Comparison of ENCODE assay signal across 21 cellular contexts in the genomic region with DNA sequence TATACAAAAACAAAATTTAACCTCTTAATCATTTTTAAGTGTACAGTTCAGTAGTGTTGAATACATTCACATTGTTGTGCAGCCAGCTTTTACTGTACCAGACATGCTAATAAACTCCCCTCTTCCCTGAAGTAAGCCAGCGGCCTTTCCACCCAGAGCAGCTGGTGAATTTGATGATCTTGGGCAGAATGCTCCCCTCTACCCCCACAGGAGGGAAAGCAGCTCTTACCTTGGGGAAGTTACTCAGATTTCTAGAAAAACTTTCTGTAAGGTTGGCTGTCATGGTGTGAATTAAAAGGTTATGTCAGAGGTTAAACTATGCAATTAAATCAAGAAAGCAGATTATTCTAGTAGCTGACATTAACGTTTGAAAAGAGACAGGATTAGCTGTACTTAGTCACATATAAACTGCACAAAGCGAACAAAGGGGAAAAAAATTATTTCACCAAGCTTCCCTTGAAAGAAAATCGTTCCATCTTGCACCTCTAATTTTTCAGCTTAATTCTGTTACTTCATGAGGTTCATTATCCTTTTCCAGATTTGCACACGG.
"Had no signal": no experiment of that assay in that cellular context is flagged by ENCODE, and none has a peak within 500 bp of the region (broad histone marks: within the 10 kb centered on the region; RNA-seq: fewer than 3 reads in every experiment).

No MANE protein-coding gene starts in this region.

- H3K27me3 ChIP-seq: hepatocyte, neutrophil, sigmoid colon, testis, tibial nerve, upper lobe of right lung, vagina had no signal

- H3K9me3 Mint-ChIP-seq: endodermal cell; stimulated activated naive B cell treated with anti-CD40 and anti-IgM and Interleukin-4, amounts not matched to agents 10 μg/mL and 1 μg/mL and 100 μg/mL, for 72 hours had no signal

- H3K36me3 Mint-ChIP-seq: naive thymus-derived CD8-positive, alpha-beta T cell; stimulated activated naive B cell treated with anti-CD40 and anti-IgM and Interleukin-4, amounts not matched to agents 10 μg/mL and 1 μg/mL and 100 μg/mL, for 72 hours had no signal

- H3K9me3 ChIP-seq: mucosa of descending colon, neutrophil, psoas muscle, sigmoid colon, testis, tibial nerve, upper lobe of right lung, vagina had no signal

- H3K4me3 Mint-ChIP-seq: endodermal cell; naive thymus-derived CD8-positive, alpha-beta T cell; stimulated activated naive B cell treated with anti-CD40 and anti-IgM and Interleukin-4, amounts not matched to agents 10 μg/mL and 1 μg/mL and 100 μg/mL, for 72 hours; stimulated activated naive CD8-positive, alpha-beta T cell treated with anti-CD3 and anti-CD28 coated beads, Interleukin-15, amount 100 ng/mL, for 72 hours had no signal

- DNase-seq: effector CD4-positive, alpha-beta T cell; endodermal cell; foreskin melanocyte; head of caudate nucleus; left colon; mucosa of descending colon; naive thymus-derived CD8-positive, alpha-beta T cell; psoas muscle; sigmoid colon; stimulated activated CD4-positive, alpha-beta T cell treated with anti-CD3 and anti-CD28 coated beads, Interleukin-2, amount 100 ng/mL, for 24 hours; stimulated activated CD4-positive, alpha-beta T cell treated with anti-CD3 and anti-CD28 coated beads, Interleukin-4, amount 100 ng/mL, for 4 hours; stimulated activated naive B cell treated with anti-CD40 and anti-IgM and Interleukin-4, amounts not matched to agents 10 μg/mL and 1 μg/mL and 100 μg/mL, for 72 hours; stimulated activated naive CD8-positive, alpha-beta T cell treated with anti-CD3 and anti-CD28 coated beads, Interleukin-15, amount 100 ng/mL, for 72 hours; testis; upper lobe of right lung had no signal

- H3K36me3 ChIP-seq: neutrophil, sigmoid colon, tibial nerve, upper lobe of right lung, vagina had no signal

- H3K4me3 ChIP-seq: coronary artery, hepatocyte, mucosa of descending colon, psoas muscle, sigmoid colon, skin epidermis, testis, tibial nerve, upper lobe of right lung, vagina had no signal

- H3K27ac ChIP-seq: coronary artery, hepatocyte, neutrophil, psoas muscle, sigmoid colon, skin epidermis, testis, tibial nerve, upper lobe of right lung, vagina had no signal

- H3K27me3 Mint-ChIP-seq: stimulated activated naive B cell treated with anti-CD40 and anti-IgM and Interleukin-4, amounts not matched to agents 10 μg/mL and 1 μg/mL and 100 μg/mL, for 72 hours; stimulated activated naive CD8-positive, alpha-beta T cell treated with anti-CD3 and anti-CD28 coated beads, Interleukin-15, amount 100 ng/mL, for 72 hours had no signal

- H3K4me2 ChIP-seq: hepatocyte had no signal

- H3K79me2 ChIP-seq: hepatocyte had no signal

- H3K27ac Mint-ChIP-seq: endodermal cell; stimulated activated naive B cell treated with anti-CD40 and anti-IgM and Interleukin-4, amounts not matched to agents 10 μg/mL and 1 μg/mL and 100 μg/mL, for 72 hours; stimulated activated naive CD8-positive, alpha-beta T cell treated with anti-CD3 and anti-CD28 coated beads, Interleukin-15, amount 100 ng/mL, for 72 hours had no signal

- H3K4me1 Mint-ChIP-seq: stimulated activated naive B cell treated with anti-CD40 and anti-IgM and Interleukin-4, amounts not matched to agents 10 μg/mL and 1 μg/mL and 100 μg/mL, for 72 hours; stimulated activated naive CD8-positive, alpha-beta T cell treated with anti-CD3 and anti-CD28 coated beads, Interleukin-15, amount 100 ng/mL, for 72 hours had no signal

- H2AFZ ChIP-seq: hepatocyte had no signal

- H3K4me1 ChIP-seq: psoas muscle, testis, vagina had no signal

- ATAC-seq: left colon; mucosa of descending colon; naive thymus-derived CD8-positive, alpha-beta T cell; psoas muscle; stimulated activated naive B cell treated with anti-CD40 and anti-IgM and Interleukin-4, amounts not matched to agents 10 μg/mL and 1 μg/mL and 100 μg/mL, for 72 hours; stimulated activated naive CD8-positive, alpha-beta T cell treated with anti-CD3 and anti-CD28 coated beads, Interleukin-15, amount 100 ng/mL, for 72 hours; upper lobe of right lung had no signal
